Comparison of ENCODE assay signal across 9 cellular contexts in the genomic region with DNA sequence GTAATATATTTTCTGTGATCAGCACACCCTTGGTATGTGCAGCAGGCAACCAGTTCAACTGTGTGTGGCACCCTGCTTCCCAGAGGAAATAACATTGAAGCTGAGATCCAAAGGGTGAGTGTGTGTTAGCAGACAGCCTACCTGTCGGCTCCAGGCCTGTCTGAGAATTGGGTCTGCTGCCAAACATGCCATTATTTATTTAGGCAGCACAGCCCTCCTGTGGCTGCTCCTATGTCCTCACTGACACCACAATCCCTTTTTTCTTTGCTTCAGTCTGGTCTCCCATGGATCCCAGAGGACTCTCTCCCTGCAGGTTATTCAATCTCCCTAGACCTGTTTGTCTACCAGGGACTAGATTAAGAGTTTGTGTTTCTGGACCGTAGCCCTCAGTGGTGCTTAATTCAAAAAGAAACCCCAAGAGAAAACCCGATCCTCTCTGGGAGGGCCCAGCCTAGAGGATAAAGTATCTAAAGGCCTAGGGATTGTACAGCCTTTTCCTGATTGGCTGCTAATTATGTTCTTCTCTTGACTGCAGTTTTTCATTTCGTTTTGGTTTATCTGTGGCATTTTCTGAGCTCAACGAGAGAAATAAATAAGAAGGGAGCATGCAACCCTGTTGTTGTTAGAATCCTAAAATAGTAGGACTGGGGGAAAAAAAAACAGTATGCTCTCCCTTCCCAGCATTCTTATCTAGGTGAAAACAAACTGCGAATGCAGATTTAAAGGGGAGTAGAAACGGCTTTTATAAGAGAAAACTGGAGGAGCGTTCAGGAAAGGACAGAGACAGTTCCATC. TPM values are rescaled to one million over a fixed set of nuclear protein-coding genes. Genes with fewer than 3 reads are reported as not detected.
DNase-seq lines count a peak whose midpoint lies in the region; ATAC-seq, FAIRE-seq and TF ChIP-seq lines count a peak whose summit lies in the region.
"Had no signal": no experiment of that assay in that cellular context is flagged by ENCODE, and none has a peak within 500 bp of the region (broad histone marks: within the 10 kb centered on the region; RNA-seq: fewer than 3 reads in every experiment).

No MANE protein-coding gene starts in this region.

- H3K4me1 ChIP-seq in GM23338 (ENCODE audit: insufficient read depth) = peaks cover 4% of the 10 kb centered on the region; the same call in 1 of the 2 replicates

- DNase-seq in GM23338 (ENCODE audit: low spot score) (peak; percentile 44), NCI-H510A (lab: John Stamatoyannopoulos, UW) (peak; percentile 24), coronary artery (ENCODE audit: low spot score) (no peak), nephron progenitor cell (no peak), frontal cortex (ENCODE audit: low spot score in 2 of 2) (no peak), EL (no peak)
- DNase-seq in activated T-cell treated with anti-CD3 and anti-CD28 coated beads, Interleukin-2, amount 50 U/mL, for 48 hours = no peak

- peak overlapping the region; percentile 88 for H2AFZ ChIP-seq in GM23338

- H3K79me2 ChIP-seq in GM23338 (replicated peaks; ENCODE audit: insufficient read depth) = no peaks in the 10 kb centered on the region

- H3K9me3 Mint-ChIP-seq in GM23338 (no peaks in the 10 kb centered on the region; the same call in 2 of the 3 replicates), nephron progenitor cell (no peaks in the 10 kb centered on the region)

- no peak overlapping the region for H3K27ac Mint-ChIP-seq in GM23338
- H3K27ac Mint-ChIP-seq in nephron progenitor cell = peak overlapping the region; percentile 94

- H3K27ac ChIP-seq in GM23338 (ENCODE audit: low read depth) = peak overlapping the region; percentile 41; the same call in 1 of the 2 replicates
- H3K27ac ChIP-seq in coronary artery = peak overlapping the region; percentile 65 to 81
- H3K27ac ChIP-seq: HL-60 had no signal

- H3K4me3 ChIP-seq in GM23338 (no peak overlapping the region), coronary artery (peak overlapping the region; percentile 20)

- H3K4me1 Mint-ChIP-seq in GM23338 (peaks cover 21% of the 10 kb centered on the region), nephron progenitor cell (peaks cover 33% of the 10 kb centered on the region)

- H3K36me3 Mint-ChIP-seq in GM23338 (ENCODE audit: low read depth) (no peaks in the 10 kb centered on the region), nephron progenitor cell (ENCODE audit: low read depth) (no peaks in the 10 kb centered on the region)

- peak in 1 of 2 experiments; percentile 54; a peak in 2 of 4 replicates for TF ChIP-seq CTCF in GM23338 (conservative IDR thresholded peaks at IDR 0.05; ENCODE audit: low read depth in 2 of 2)
- no peak for TF ChIP-seq CTCF in coronary artery (IDR thresholded peaks at IDR 0.05)
- no peak for TF ChIP-seq CTCF in nephron progenitor cell (IDR thresholded peaks at IDR 0.05)

- H3K4me2 ChIP-seq in GM23338 = no peak overlapping the region; the same call in 1 of the 2 replicates

- H3K36me3 ChIP-seq in GM23338 (ENCODE audit: insufficient read depth) = no peaks in the 10 kb centered on the region

- FAIRE-seq in frontal cortex (lab: Jason Lieb, UNC) = no peak

- ATAC-seq in GM23338 (peak; percentile 89), HG03135 (IDR thresholded peaks at IDR 0.05; ENCODE audit: unreplicated experiment) (no peak)

- no peaks in the 10 kb centered on the region for H3K27me3 Mint-ChIP-seq in GM23338 (ENCODE audit: insufficient read depth, low read depth, poor library complexity)
- H3K27me3 Mint-ChIP-seq in nephron progenitor cell (ENCODE audit: low read depth, poor library complexity) = peaks cover 16% of the 10 kb centered on the region

- H3K27me3 ChIP-seq in GM23338 (ENCODE audit: insufficient read depth) = no peaks in the 10 kb centered on the region

- H3K9me2 ChIP-seq in GM23338 (ENCODE audit: insufficient read depth) = 0 out of 2 replicates have a peak, but pooled peaks cover 3% of the 10 kb centered on the region

- H3K4me3 Mint-ChIP-seq in GM23338 (no peak overlapping the region), nephron progenitor cell (peak overlapping the region; percentile 31)

- no peaks in the 10 kb centered on the region for H3F3A ChIP-seq in GM23338 (replicated peaks; ENCODE audit: low read depth)

- no peaks in the 10 kb centered on the region for H4K20me1 ChIP-seq in GM23338 (replicated peaks; ENCODE audit: insufficient read depth)

TF ChIP-seq in GM23338, 12 proteins besides CTCF, POLR2A, EP300 and RAD21:
- TF ChIP-seq ETS1 (IDR thresholded peaks at IDR 0.05) (no peak), EZH2phosphoT487 (IDR thresholded peaks at IDR 0.05; ENCODE audit: unreplicated experiment) (no peak), ZNF331 (CRISPR knock-in tag; IDR thresholded peaks at IDR 0.05; ENCODE audit: low read depth) (no peak), EZH2 (IDR thresholded peaks at IDR 0.05; ENCODE audit: low read depth, unreplicated experiment) (no peak), ZNF114 (CRISPR knock-in tag; IDR thresholded peaks at IDR 0.05) (no peak), STAT1 (IDR thresholded peaks at IDR 0.05; ENCODE audit: unreplicated experiment) (no peak), CREB1 (CRISPR knock-in tag; IDR thresholded peaks at IDR 0.05; ENCODE audit: low read depth) (no peak)

RNA-seq across cellular contexts. Expression of gene KCNE3, which starts 24.1 kb away (rescaled TPM):
- 4.3 and 10.6 TPM in 2 replicates for total RNA-seq in GM23338 (2014; rRNA removed; shearing (Covaris generic))
- 2.3 and 2.4 TPM in 2 replicates for polyA plus RNA-seq in GM23338 (2016; fragmentation: Nextera tagmentation; extraction: Ambion mirVana)
- total RNA-seq in frontal cortex = 1.2 TPM

RNA-seq across cellular contexts. Expression of gene PGM2L1, which starts 45.0 kb away (rescaled TPM):
- total RNA-seq in GM23338 (2014; rRNA removed; shearing (Covaris generic)) = 41.0 and 44.4 TPM in 2 replicates
- 27.2 and 32.6 TPM in 2 replicates for polyA plus RNA-seq in GM23338 (2016; fragmentation: Nextera tagmentation; extraction: Ambion mirVana)
- total RNA-seq in frontal cortex = 203 TPM

RNA-seq across cellular contexts. Expression of gene LIPT2, which starts 50.3 kb away (rescaled TPM):
- 16.9 and 19.5 TPM in 2 replicates for total RNA-seq in GM23338 (2014; rRNA removed; shearing (Covaris generic))
- 5.9 and 8.2 TPM in 2 replicates for polyA plus RNA-seq in GM23338 (2016; fragmentation: Nextera tagmentation; extraction: Ambion mirVana)
- 2.9 TPM for total RNA-seq in frontal cortex

Comparison
In these comparisons a context has a peak if more than half of its experiments do, and no peak if none do; other contexts are left out.
1. DNase-seq: peak in GM23338 (single experiment) and NCI-H510A (single experiment); none in coronary artery (single experiment), nephron progenitor cell (single experiment), frontal cortex (0 of 2), activated T-cell treated with anti-CD3 and anti-CD28 coated beads, Interleukin-2, amount 50 U/mL, for 48 hours (0 of 2) and EL (single experiment).